In genomic region chr10:56605043-56605442, GRCh38 we compare ENCODE assay signal across 15 cellular contexts.
DNase-seq lines count a peak whose midpoint lies in the region; ATAC-seq, FAIRE-seq and TF ChIP-seq lines count a peak whose summit lies in the region.
"Had no signal": no experiment of that assay in that cellular context is flagged by ENCODE, and none has a peak within 500 bp of the region (broad histone marks: within the 10 kb centered on the region; RNA-seq: fewer than 3 reads in every experiment).

No MANE protein-coding gene starts in this region.

- H3K27me3 ChIP-seq in H1 (replicated peaks in 1 of 4; ENCODE audit: control insufficient read depth in 3 of 4, extremely low read depth in 1 of 4, insufficient read depth in 3 of 4, low read length in 3 of 4): no peaks in the 10 kb centered on the region
- no peaks in the 10 kb centered on the region for H3K27me3 ChIP-seq in parathyroid adenoma (ENCODE audit: control insufficient read depth, insufficient read depth, low read length)
- H3K27me3 ChIP-seq: left lung, right lobe of liver had no signal

- DNase-seq in NCI-H774 (lab: John Stamatoyannopoulos, UW) (peak; percentile 23), H1 (ENCODE audit: low read depth in 1 of 2, low spot score in 2 of 2) (no peak), Kasumi-1 (lab: John Stamatoyannopoulos, UW) (no peak), NCI-H1436 treated with DMSO at 0.1 percent for 48 hours (lab: John Stamatoyannopoulos, UW) (no peak)
- DNase-seq in activated CD4-positive, alpha-beta T cell treated with anti-CD3 and anti-CD28 coated beads, Interleukin-2, amount 10 ng/mL, durations not matched to agents 7 days and 5 days: no peak
- DNase-seq: activated CD4-positive, alpha-beta T cell treated with anti-CD3 and anti-CD28 coated beads for 1 hour; left lung; NCI-H187 treated with DMSO at 0.1 percent for 48 hours; right lobe of liver; stimulated activated CD8-positive, alpha-beta memory T cell treated with anti-CD3 and anti-CD28 coated beads, Interleukin-4, amount 100 ng/mL, for 48 hours had no signal

- H3K27ac Mint-ChIP-seq in activated CD4-positive, alpha-beta T cell treated with anti-CD3 and anti-CD28 coated beads, Interleukin-2, amount 10 ng/mL, durations not matched to agents 7 days and 5 days: no peak overlapping the region

- H3K14ac ChIP-seq in H1 (ENCODE audit: insufficient read length): no peak overlapping the region

- H3K9ac ChIP-seq in H1 (replicated peaks in 1 of 4; ENCODE audit: extremely low read depth in 1 of 4, low read depth in 3 of 4, low read length in 3 of 4) (no peak overlapping the region), parathyroid adenoma (no peak overlapping the region)

- H4K91ac ChIP-seq in H1 (replicated peaks; ENCODE audit: insufficient read length, low read length): no peak overlapping the region

- ATAC-seq in HG02759 (IDR thresholded peaks at IDR 0.05; ENCODE audit: unreplicated experiment): peak; percentile 39
- ATAC-seq: left lung, right lobe of liver had no signal

- TF ChIP-seq CTCF in H1 (IDR thresholded peaks at IDR 0.05; ENCODE audit: control extremely low read depth in 1 of 3, insufficient read depth in 1 of 3, low read depth in 1 of 3, low read length in 3 of 3): no peak
- no peak for TF ChIP-seq CTCF in parathyroid adenoma (IDR thresholded peaks at IDR 0.05)

- no peak for TF ChIP-seq POLR2A in H1 (IDR thresholded peaks at IDR 0.05; ENCODE audit: control extremely low read depth in 1 of 2, low read depth in 2 of 2, low read length in 2 of 2)

- H3K9me3 ChIP-seq in H1 (ENCODE audit: insufficient read depth in 2 of 2, low read depth in 1 of 2, low read length in 1 of 2) (no peaks in the 10 kb centered on the region), parathyroid adenoma (ENCODE audit: control insufficient read depth, low read length) (no peaks in the 10 kb centered on the region)
- H3K9me3 ChIP-seq: left lung, right lobe of liver had no signal

- peaks cover 2% of the 10 kb centered on the region for H3K9me3 Mint-ChIP-seq in activated CD4-positive, alpha-beta T cell treated with anti-CD3 and anti-CD28 coated beads, Interleukin-2, amount 10 ng/mL, durations not matched to agents 7 days and 5 days

- no peak for TF ChIP-seq EP300 in H1 (IDR thresholded peaks at IDR 0.05; ENCODE audit: borderline replicate concordance in 1 of 2, low read depth in 2 of 2, low read length in 2 of 2)

- no peak overlapping the region for H3K4me3 ChIP-seq in H1 (ENCODE audit: extremely low read depth in 1 of 4, insufficient read depth in 2 of 4, low read depth in 3 of 4, low read length in 4 of 4)
- no peak overlapping the region for H3K4me3 ChIP-seq in parathyroid adenoma (ENCODE audit: low read depth, low read length)
- H3K4me3 ChIP-seq: left lung, right lobe of liver had no signal

- no peak overlapping the region for H3K27ac ChIP-seq in H1 (ENCODE audit: low read depth, low read length)
- H3K27ac ChIP-seq in parathyroid adenoma: no peak overlapping the region
- H3K27ac ChIP-seq: left lung, right lobe of liver had no signal

- H3K4me1 ChIP-seq in H1 (replicated peaks in 1 of 4; ENCODE audit: control insufficient read depth in 3 of 4, insufficient read depth in 4 of 4, low read length in 3 of 4): no peaks in the 10 kb centered on the region
- H3K4me1 ChIP-seq in parathyroid adenoma: no peaks in the 10 kb centered on the region
- H3K4me1 ChIP-seq: left lung, right lobe of liver had no signal

- H3K23ac ChIP-seq in H1 (ENCODE audit: insufficient read length): no peak overlapping the region

- H3K36me3 ChIP-seq in H1 (ENCODE audit: control insufficient read depth in 2 of 4, insufficient read depth in 4 of 4, low read length in 3 of 4) (no peaks in the 10 kb centered on the region), parathyroid adenoma (ENCODE audit: control insufficient read depth, insufficient read depth, low read length) (no peaks in the 10 kb centered on the region)
- H3K36me3 ChIP-seq: left lung, right lobe of liver had no signal

- no peak overlapping the region for H3K4ac ChIP-seq in H1 (replicated peaks; ENCODE audit: insufficient read length, low read depth, low read length)

- no peak overlapping the region for H2BK20ac ChIP-seq in H1 (ENCODE audit: low read length)

- no peak overlapping the region for H2BK120ac ChIP-seq in H1 (replicated peaks; ENCODE audit: low read depth, low read length)

- H3K56ac ChIP-seq in H1 (replicated peaks; ENCODE audit: insufficient read length, low read depth, low read length): no peak overlapping the region

- H2AK5ac ChIP-seq in H1 (ENCODE audit: low read depth, low read length): no peak overlapping the region

- CTCF ChIA-PET in H1 (lab: Charles Lee; ENCODE audit: partially characterized antibody): interaction anchor here (0.6 kb wide), 1 partner anchor 1659 kb away, joined by 3 read pairs; no protein-coding TSS in a partner anchor
- CTCF ChIA-PET in activated CD4-positive, alpha-beta T cell treated with anti-CD3 and anti-CD28 coated beads, Interleukin-2, amount 10 ng/mL, durations not matched to agents 7 days and 5 days (lab: Charles Lee): no interaction called here

- WGBS in H1 (ENCODE audit: extremely low coverage in 1 of 2, insufficient coverage in 1 of 2, insufficient read length in 1 of 2, insufficient replicate concordance in 2 of 2, low coverage in 1 of 2, low lambda C conversion rate in 2 of 2, missing lambda C conversion rate in 1 of 2), 2 experiments: 84% methylated on average over 8 of the region's 8 CpGs; no CpG with 5 or more reads in 1 of the 2 experiments

- POLR2A ChIA-PET in H1 (lab: Charles Lee; ENCODE audit: partially characterized antibody): no interaction called here
- POLR2A ChIA-PET in activated CD4-positive, alpha-beta T cell treated with anti-CD3 and anti-CD28 coated beads, Interleukin-2, amount 10 ng/mL, durations not matched to agents 7 days and 5 days (lab: Charles Lee): no interaction called here

- H3K4me3 Mint-ChIP-seq in activated CD4-positive, alpha-beta T cell treated with anti-CD3 and anti-CD28 coated beads, Interleukin-2, amount 10 ng/mL, durations not matched to agents 7 days and 5 days: no peak overlapping the region
- H3K4me3 Mint-ChIP-seq: central memory CD8-positive, alpha-beta T cell had no signal

- H4K8ac ChIP-seq in H1 (ENCODE audit: extremely low read depth, insufficient read depth, low read length): no peak overlapping the region

- no peaks in the 10 kb centered on the region for H3K27me3 Mint-ChIP-seq in activated CD4-positive, alpha-beta T cell treated with anti-CD3 and anti-CD28 coated beads, Interleukin-2, amount 10 ng/mL, durations not matched to agents 7 days and 5 days
- H3K27me3 Mint-ChIP-seq: central memory CD8-positive, alpha-beta T cell had no signal

- no peak overlapping the region for H4K5ac ChIP-seq in H1 (ENCODE audit: insufficient read length, low read depth, low read length)

- H4K20me1 ChIP-seq in H1 (replicated peaks in 1 of 2; ENCODE audit: control insufficient read depth in 1 of 2, insufficient read depth in 2 of 2, low read length in 2 of 2): no peaks in the 10 kb centered on the region

- no peaks in the 10 kb centered on the region for H3K23me2 ChIP-seq in H1 (ENCODE audit: low read depth, low read length)

- peak overlapping the region; percentile 96 for H2AFZ ChIP-seq in H1 (ENCODE audit: low read length)
- H2AFZ ChIP-seq in parathyroid adenoma: no peak overlapping the region

- no peak overlapping the region for H2BK15ac ChIP-seq in H1 (ENCODE audit: low read length)

- H3K79me2 ChIP-seq in H1 (ENCODE audit: control insufficient read depth in 1 of 2, insufficient read depth in 2 of 2, low read length in 2 of 2): no peaks in the 10 kb centered on the region
- H3K79me2 ChIP-seq in parathyroid adenoma: no peaks in the 10 kb centered on the region

- H3K4me2 ChIP-seq in H1 (ENCODE audit: insufficient read depth in 1 of 2, low read depth in 2 of 2, low read length in 2 of 2) (no peak overlapping the region), parathyroid adenoma (ENCODE audit: low read length) (peak overlapping the region; percentile 63)

- H3K18ac ChIP-seq in H1 (ENCODE audit: extremely low read depth, low read length): no peak overlapping the region

- H3K36me3 Mint-ChIP-seq in activated CD4-positive, alpha-beta T cell treated with anti-CD3 and anti-CD28 coated beads, Interleukin-2, amount 10 ng/mL, durations not matched to agents 7 days and 5 days (ENCODE audit: low read depth): no peaks in the 10 kb centered on the region

- no peaks in the 10 kb centered on the region for H3K79me1 ChIP-seq in H1 (ENCODE audit: low read depth, low read length)

- no peak overlapping the region for H2BK5ac ChIP-seq in H1 (ENCODE audit: low read depth, low read length)

- H3K4me1 Mint-ChIP-seq in activated CD4-positive, alpha-beta T cell treated with anti-CD3 and anti-CD28 coated beads, Interleukin-2, amount 10 ng/mL, durations not matched to agents 7 days and 5 days: no peaks in the 10 kb centered on the region
- H3K4me1 Mint-ChIP-seq: central memory CD8-positive, alpha-beta T cell had no signal

- TF ChIP-seq RAD21 in H1 (IDR thresholded peaks at IDR 0.05 in 1 of 2, conservative IDR thresholded peaks at IDR 0.05 in 1 of 2; ENCODE audit: low read depth in 2 of 2, low read length in 2 of 2): no peak

- H2BK12ac ChIP-seq in H1 (ENCODE audit: low read depth, low read length): no peak overlapping the region

- FAIRE-seq in H1 (lab: Jason Lieb, UNC): no peak
- FAIRE-seq: endothelial cell of umbilical vein, RCC 7860 had no signal

TF ChIP-seq in H1, 55 proteins besides CTCF, POLR2A, EP300 and RAD21:
- TF ChIP-seq TAF1 (IDR thresholded peaks at IDR 0.05; ENCODE audit: low read depth, low read length): no peak
- no peak for TF ChIP-seq SP4 (IDR thresholded peaks at IDR 0.05; ENCODE audit: low read length)
- no peak for TF ChIP-seq SUZ12 (IDR thresholded peaks at IDR 0.05; ENCODE audit: low read length)
- TF ChIP-seq EGR1 (IDR thresholded peaks at IDR 0.05; ENCODE audit: borderline replicate concordance, low read depth, low read length): no peak
- TF ChIP-seq POLR2AphosphoS5 (IDR thresholded peaks at IDR 0.05; ENCODE audit: low read depth, low read length): no peak
- TF ChIP-seq BACH1 (IDR thresholded peaks at IDR 0.05; ENCODE audit: low read length): no peak
- no peak for TF ChIP-seq CHD2 (IDR thresholded peaks at IDR 0.05; ENCODE audit: low read length)
- no peak for TF ChIP-seq HDAC2 (IDR thresholded peaks at IDR 0.05; ENCODE audit: borderline replicate concordance in 1 of 2, low read depth in 2 of 2, low read length in 2 of 2)
- no peak for TF ChIP-seq EZH2 (IDR thresholded peaks at IDR 0.05; ENCODE audit: low read depth, low read length, severe bottlenecking)
- no peak for TF ChIP-seq TEAD4 (IDR thresholded peaks at IDR 0.05; ENCODE audit: low read depth, low read length)
- TF ChIP-seq JUND (IDR thresholded peaks at IDR 0.05; ENCODE audit: low read length): no peak
- TF ChIP-seq TCF12 (IDR thresholded peaks at IDR 0.05; ENCODE audit: low read depth, low read length): no peak
